Comparison of ENCODE assay signal across 11 cellular contexts in the genomic region with DNA sequence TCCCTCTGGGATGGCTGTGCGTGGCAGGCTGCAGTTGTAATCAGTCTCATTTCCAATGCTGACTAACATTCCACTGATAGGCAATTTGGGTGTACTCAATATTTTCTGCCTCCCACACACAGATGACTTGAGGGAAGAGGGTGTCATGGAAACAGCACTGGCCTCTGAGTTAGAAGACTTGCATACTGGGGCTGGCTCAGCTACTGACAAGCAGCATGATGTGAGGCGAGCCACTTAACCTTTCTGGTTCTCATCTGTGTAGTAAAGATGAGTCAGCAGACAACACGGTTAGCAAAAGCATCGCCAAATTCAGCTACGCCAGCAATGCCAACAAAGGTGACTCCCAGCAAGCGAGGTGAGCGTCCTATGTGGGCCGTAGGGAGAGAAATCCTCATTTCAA.
A peak's percentile ranks its signal among the peaks of the same experiment; 100 is the strongest.
DNase-seq lines count a peak whose midpoint lies in the region; ATAC-seq and TF ChIP-seq lines count a peak whose summit lies in the region.
"Had no signal": no experiment of that assay in that cellular context is flagged by ENCODE, and none has a peak within 500 bp of the region (broad histone marks: within the 10 kb centered on the region; RNA-seq: fewer than 3 reads in every experiment).

No MANE protein-coding gene starts in this region.

- H3K27me3 ChIP-seq in layer of hippocampus (ENCODE audit: control insufficient read depth, insufficient read depth, low read length) = no peaks in the 10 kb centered on the region

- TF ChIP-seq CTCF in astrocyte of the spinal cord (IDR thresholded peaks at IDR 0.05; ENCODE audit: low read depth, low read length) = no peak

- no peaks in the 10 kb centered on the region for H3K9me3 Mint-ChIP-seq in stimulated activated memory B cell treated with anti-CD40 and anti-IgM and Interleukin-4, amounts not matched to agents 10 μg/mL and 1 μg/mL and 100 μg/mL, for 72 hours
- H3K9me3 Mint-ChIP-seq: activated naive CD4-positive, alpha-beta T cell treated with anti-CD3 and anti-CD28 coated beads, Interleukin-2, amount 50 U/mL, for 24 hours had no signal

- no peaks in the 10 kb centered on the region for H3K36me3 Mint-ChIP-seq in stimulated activated memory B cell treated with anti-CD40 and anti-IgM and Interleukin-4, amounts not matched to agents 10 μg/mL and 1 μg/mL and 100 μg/mL, for 72 hours
- H3K36me3 Mint-ChIP-seq: activated naive CD4-positive, alpha-beta T cell treated with anti-CD3 and anti-CD28 coated beads, Interleukin-2, amount 50 U/mL, for 24 hours had no signal

- no peaks in the 10 kb centered on the region for H3K27me3 Mint-ChIP-seq in stimulated activated memory B cell treated with anti-CD40 and anti-IgM and Interleukin-4, amounts not matched to agents 10 μg/mL and 1 μg/mL and 100 μg/mL, for 72 hours
- H3K27me3 Mint-ChIP-seq: activated naive CD4-positive, alpha-beta T cell treated with anti-CD3 and anti-CD28 coated beads, Interleukin-2, amount 50 U/mL, for 24 hours had no signal

- DNase-seq in AG08395 (ENCODE audit: low spot score) (peak; percentile 44), EH (ENCODE audit: low read depth) (peak; percentile 46), astrocyte of the spinal cord (ENCODE audit: low read depth, low spot score) (peak; percentile 70), OCI-M2 (lab: John Stamatoyannopoulos, UW; ENCODE audit: unreplicated experiment) (no peak), GF-D8 (lab: John Stamatoyannopoulos, UW) (no peak)
- DNase-seq: effector memory CD4-positive, alpha-beta T cell; MV-4-11 had no signal

- in situ Hi-C loops in astrocyte of the spinal cord (cut with HindIII; ENCODE audit: low sequenced_read_pairs) = no loop called here

- no peak overlapping the region for H3K4me3 ChIP-seq in astrocyte of the spinal cord (ENCODE audit: low read depth, low read length)

- H3K4me3 Mint-ChIP-seq in stimulated activated memory B cell treated with anti-CD40 and anti-IgM and Interleukin-4, amounts not matched to agents 10 μg/mL and 1 μg/mL and 100 μg/mL, for 72 hours = no peak overlapping the region
- H3K4me3 Mint-ChIP-seq: activated naive CD4-positive, alpha-beta T cell treated with anti-CD3 and anti-CD28 coated beads, Interleukin-2, amount 50 U/mL, for 24 hours had no signal

- ATAC-seq in stimulated activated memory B cell treated with anti-CD40 and anti-IgM and Interleukin-4, amounts not matched to agents 10 μg/mL and 1 μg/mL and 100 μg/mL, for 72 hours = no peak
- ATAC-seq in HG03354 (IDR thresholded peaks at IDR 0.05; ENCODE audit: poor library complexity, severe bottlenecking, unreplicated experiment) = no peak

- H3K27ac ChIP-seq in layer of hippocampus (ENCODE audit: low read depth, low read length) = peak overlapping the region; percentile 8

- no peak overlapping the region for H3K27ac Mint-ChIP-seq in stimulated activated memory B cell treated with anti-CD40 and anti-IgM and Interleukin-4, amounts not matched to agents 10 μg/mL and 1 μg/mL and 100 μg/mL, for 72 hours
- H3K27ac Mint-ChIP-seq: activated naive CD4-positive, alpha-beta T cell treated with anti-CD3 and anti-CD28 coated beads, Interleukin-2, amount 50 U/mL, for 24 hours had no signal

- H3K4me1 Mint-ChIP-seq in stimulated activated memory B cell treated with anti-CD40 and anti-IgM and Interleukin-4, amounts not matched to agents 10 μg/mL and 1 μg/mL and 100 μg/mL, for 72 hours = no peaks in the 10 kb centered on the region
- H3K4me1 Mint-ChIP-seq: activated naive CD4-positive, alpha-beta T cell treated with anti-CD3 and anti-CD28 coated beads, Interleukin-2, amount 50 U/mL, for 24 hours had no signal

Comparison
In these comparisons a context has a peak if more than half of its experiments do, and no peak if none do; other contexts are left out.
1. DNase-seq: peak in AG08395 (single experiment), EH (single experiment) and astrocyte of the spinal cord (single experiment); none in OCI-M2 (single experiment) and GF-D8 (single experiment).